ENCODE assay signal across 8 cellular contexts in genomic region chr21:41167348-41168342, GRCh38. TPM values are rescaled to one million over a fixed set of nuclear protein-coding genes. Genes with fewer than 3 reads are reported as not detected.
DNase-seq lines count a peak whose midpoint lies in the region; ATAC-seq lines count a peak whose summit lies in the region.

Gene BACE2, plus strand, starts transcription at chr21:41168160. Its CDS starts 104 bp downstream, at chr21:41168264.

- H3K4me3 ChIP-seq in SJSA1, result peak within 1 kb of the TSS; percentile 36

- no peaks in the 10 kb centered on the region for H3K36me3 ChIP-seq in SJSA1

- no peaks in the 10 kb centered on the region for H3K9me3 ChIP-seq in SJSA1 (replicated peaks)

- peaks cover 34% of the 10 kb centered on the region for H3K27me3 ChIP-seq in SJSA1 (replicated peaks)

- peaks cover 13% of the 10 kb centered on the region for H3K4me1 ChIP-seq in SJSA1 (replicated peaks)

- no peak within 1 kb of the TSS for H3K27ac ChIP-seq in SJSA1

- peak; percentile 61 for ATAC-seq in HG02981 (IDR thresholded peaks at IDR 0.05; ENCODE audit: unreplicated experiment)
- no peak for ATAC-seq in GM19395 (IDR thresholded peaks at IDR 0.05; ENCODE audit: unreplicated experiment)

- DNase-seq in EH (ENCODE audit: low read depth), result peak; percentile 67
- peak; percentile 23 to 55 for DNase-seq in SJSA1 (ENCODE audit: low read depth in 1 of 2, low spot score in 2 of 2)
- peak; percentile 94 for DNase-seq in astrocyte of the hippocampus (ENCODE audit: low read depth, low spot score)
- peak; percentile 48 for DNase-seq in hepatic stellate cell (ENCODE audit: low spot score)
- no peak for DNase-seq in pulmonary artery endothelial cell (ENCODE audit: low read depth, low spot score)
- DNase-seq in NCI-H1694 treated with DMSO at 0.1 percent for 48 hours (lab: John Stamatoyannopoulos, UW), result no peak

RNA-seq across cellular contexts. Expression of gene BACE2, which starts in this region (rescaled TPM):
- 0.50 TPM in 1 of 2 replicates, not detected in the other for total RNA-seq in SJSA1 (2014; rRNA removed; shearing (Covaris generic))
- total RNA-seq in pulmonary artery endothelial cell, result 129 and 132 TPM in 2 replicates

Comparison
In these comparisons a context has a peak if more than half of its experiments do, and no peak if none do; other contexts are left out.
1. RNA of gene BACE2 (total RNA-seq): 129 to 132 TPM in pulmonary artery endothelial cell; 0.50 TPM in SJSA1; every median in the first group is over 10 times any median in the second.
2. Peak in DNase-seq and H3K4me3 ChIP-seq in SJSA1; RNA of the gene not detected or under 1 TPM.
3. DNase-seq: peak in EH (single experiment), astrocyte of the hippocampus (single experiment) and hepatic stellate cell (single experiment); none in pulmonary artery endothelial cell (single experiment) and NCI-H1694 treated with DMSO at 0.1 percent for 48 hours (single experiment).